Comparison of ENCODE assay signal across 7 cellular contexts in genomic region chr3:109033000-109033660, GRCh38.
"Had no signal": no experiment of that assay in that cellular context is flagged by ENCODE, and none has a peak within 500 bp of the region (broad histone marks: within the 10 kb centered on the region; RNA-seq: fewer than 3 reads in every experiment).

No MANE protein-coding gene starts in this region.

- H3K9ac ChIP-seq: GM23248 had no signal

- H3K27ac ChIP-seq: GM23248 had no signal

- H3K4me3 ChIP-seq: GM23248, K562 had no signal

- H2AFZ ChIP-seq: GM23248 had no signal

- DNase-seq: GM23248, GOT3, H9, HCEC 1CT, IMR-90, KG1 had no signal
